ENCODE assay signal across 12 cellular contexts in the genomic region with DNA sequence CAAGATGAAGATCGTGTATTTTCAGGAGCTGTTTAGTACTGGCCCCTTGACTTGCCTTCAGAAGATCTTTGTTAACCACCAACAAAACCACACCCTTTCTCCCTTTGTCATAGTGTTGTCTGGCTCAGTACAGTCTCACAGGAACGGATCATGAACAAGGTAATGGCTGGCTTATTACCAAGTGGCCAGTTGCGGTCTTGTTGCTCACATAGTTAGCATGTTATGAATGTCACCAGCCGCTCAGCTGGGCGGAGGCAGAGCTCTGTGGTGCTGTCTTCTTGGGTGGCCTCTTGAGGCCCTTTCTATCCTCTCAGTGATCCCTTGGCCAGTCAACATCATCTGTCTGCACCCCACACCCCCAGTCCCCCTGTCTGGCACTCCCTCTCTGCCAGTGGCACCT. TPM values are rescaled to one million over a fixed set of nuclear protein-coding genes. Genes with fewer than 3 reads are reported as not detected.
DNase-seq lines count a peak whose midpoint lies in the region; ATAC-seq and TF ChIP-seq lines count a peak whose summit lies in the region.
"Had no signal": no experiment of that assay in that cellular context is flagged by ENCODE, and none has a peak within 500 bp of the region (broad histone marks: within the 10 kb centered on the region; RNA-seq: fewer than 3 reads in every experiment).

No MANE protein-coding gene starts in this region.

- H3K4me1 ChIP-seq in mammary epithelial cell (ENCODE audit: insufficient read depth, low read length): peaks cover 5% of the 10 kb centered on the region
- peaks cover 29% of the 10 kb centered on the region for H3K4me1 ChIP-seq in osteoblast (ENCODE audit: insufficient read depth, low read length)
- H3K4me1 ChIP-seq in mucosa of descending colon (ENCODE audit: low read depth): no peaks in the 10 kb centered on the region
- H3K4me1 ChIP-seq: left ventricle myocardium inferior had no signal

- H3K79me2 ChIP-seq in mammary epithelial cell (ENCODE audit: insufficient read depth, low read length) (no peaks in the 10 kb centered on the region), osteoblast (ENCODE audit: insufficient read depth, low read length) (peaks cover 2% of the 10 kb centered on the region)

- no peaks in the 10 kb centered on the region for H3K9me3 ChIP-seq in mammary epithelial cell (replicated peaks; ENCODE audit: insufficient read depth, low read length)
- no peaks in the 10 kb centered on the region for H3K9me3 ChIP-seq in osteoblast (ENCODE audit: low read depth, low read length)
- no peaks in the 10 kb centered on the region for H3K9me3 ChIP-seq in mucosa of descending colon
- H3K9me3 ChIP-seq: left ventricle myocardium inferior had no signal

- H3K27me3 ChIP-seq in mammary epithelial cell (ENCODE audit: insufficient read depth, low read length): no peaks in the 10 kb centered on the region
- H3K27me3 ChIP-seq in osteoblast (ENCODE audit: insufficient read depth, low read length): no peaks in the 10 kb centered on the region

- H2AFZ ChIP-seq in mammary epithelial cell (ENCODE audit: low read depth, low read length) (no peak overlapping the region), osteoblast (ENCODE audit: low read length) (no peak overlapping the region)

- H3K4me2 ChIP-seq in mammary epithelial cell (ENCODE audit: insufficient read depth, low read depth, low read length): no peak overlapping the region
- H3K4me2 ChIP-seq in osteoblast (ENCODE audit: insufficient read depth, low read length): peak overlapping the region; percentile 20

- H3K4me3 ChIP-seq in mammary epithelial cell (replicated peaks in 1 of 3; ENCODE audit: insufficient read depth in 1 of 3, low read depth in 2 of 3, low read length in 3 of 3): no peak overlapping the region
- H3K4me3 ChIP-seq in osteoblast (ENCODE audit: insufficient read depth, low read length): no peak overlapping the region
- H3K4me3 ChIP-seq in mucosa of descending colon: no peak overlapping the region
- H3K4me3 ChIP-seq: left ventricle myocardium inferior had no signal

- dilution Hi-C loops in mammary epithelial cell (cut with HindIII; ENCODE audit: low sequenced_read_pairs): no loop called here

- intact Hi-C loops in mammary epithelial cell (cut with micrococcal nuclease) (loop anchor here (5.0 kb wide), 1 partner anchor 70 kb away; no protein-coding TSS in a partner anchor), mucosa of descending colon (cut with DNase I, micrococcal nuclease) (no loop called here)

- H3K27ac ChIP-seq in mammary epithelial cell (ENCODE audit: insufficient read depth, low read depth, low read length): no peak overlapping the region
- no peak overlapping the region for H3K27ac ChIP-seq in osteoblast (ENCODE audit: low read depth, low read length)
- no peak overlapping the region for H3K27ac ChIP-seq in caudate nucleus (ENCODE audit: low read depth, low read length)
- H3K27ac ChIP-seq: HL-60, left ventricle myocardium inferior had no signal

- H4K20me1 ChIP-seq in mammary epithelial cell (ENCODE audit: insufficient read depth, low read length) (no peaks in the 10 kb centered on the region), osteoblast (ENCODE audit: insufficient read depth, low read length) (no peaks in the 10 kb centered on the region)

- H3K36me3 ChIP-seq in mammary epithelial cell (ENCODE audit: insufficient read depth, low read length) (no peaks in the 10 kb centered on the region), osteoblast (ENCODE audit: insufficient read depth, low read length) (no peaks in the 10 kb centered on the region), mucosa of descending colon (ENCODE audit: low read depth) (no peaks in the 10 kb centered on the region)
- H3K36me3 ChIP-seq: left ventricle myocardium inferior had no signal

- TF ChIP-seq CTCF in mammary epithelial cell (conservative IDR thresholded peaks at IDR 0.05 in 1 of 2, IDR thresholded peaks at IDR 0.05 in 1 of 2; ENCODE audit: extremely low read depth in 1 of 2, insufficient read depth in 1 of 2, low read depth in 1 of 2, low read length in 2 of 2): no peak
- TF ChIP-seq CTCF in osteoblast (IDR thresholded peaks at IDR 0.05; ENCODE audit: extremely low read depth, low read depth, low read length): no peak
- TF ChIP-seq CTCF in mucosa of descending colon (IDR thresholded peaks at IDR 0.05): no peak

- DNase-seq in DMS79 (lab: John Stamatoyannopoulos, UW): peak; percentile 66
- DNase-seq in LoVo (ENCODE audit: low spot score): peak; percentile 56
- DNase-seq in mammary epithelial cell: peak; percentile 82
- peak; percentile 87 for DNase-seq in osteoblast (ENCODE audit: insufficient read length, low spot score, missing footprints)
- DNase-seq in caudate nucleus (lab: John Stamatoyannopoulos, UW): no peak
- no peak for DNase-seq in pons (ENCODE audit: low spot score)
- no peak for DNase-seq in activated T-cell treated with anti-CD3 and anti-CD28 coated beads, Interleukin-2, amount 50 U/mL, for 1 hour
- DNase-seq in mucosa of descending colon: no peak
- DNase-seq: left ventricle myocardium inferior, NCI-H1930 had no signal

- no peak for ATAC-seq in mucosa of descending colon
- ATAC-seq: HCT116 had no signal

- H3K9ac ChIP-seq in mammary epithelial cell (ENCODE audit: insufficient read depth, low read length): no peak overlapping the region

- 30% methylated on average over 5 of the region's 5 CpGs for WGBS in mammary epithelial cell (ENCODE audit: low coverage, missing lambda C conversion rate)

- BruUV-seq in mammary epithelial cell (replicated peaks; lab: Mats Ljungman, UMichigan): no TSS peak

- CTCF ChIA-PET in mammary epithelial cell (lab: Charles Lee; ENCODE audit: low non-redundant PET): no interaction called here

- in situ Hi-C loops in mammary epithelial cell (cut with MboI; ENCODE audit: low sequenced_read_pairs in 2 of 2): loop anchor here in 1 of 2 donors (10.0 kb wide), 1 partner anchor 217 kb away; no protein-coding TSS in a partner anchor

RNA-seq across cellular contexts. Expression of gene CNIH3, which starts 21.4 kb away (rescaled TPM):
- total RNA-seq in mammary epithelial cell: 1 to 10 TPM in 1 of 2 donors, under 1 TPM in 1; 0.83 to 3.4 TPM
- polyA plus RNA-seq in mammary epithelial cell: 6.4 TPM
- polyA minus RNA-seq in mammary epithelial cell: 33.7 TPM
- 3.6 and 9.7 TPM in 2 replicates for total RNA-seq in osteoblast
- 1 to 10 TPM; 1.0 to 2.5 (median 1.1) TPM for total RNA-seq in mucosa of descending colon

Comparison
In these comparisons a context has a peak if more than half of its experiments do, and no peak if none do; other contexts are left out.
1. DNase-seq: peak in DMS79 (single experiment), LoVo (single experiment), mammary epithelial cell (single experiment) and osteoblast (single experiment); none in caudate nucleus (0 of 61), pons (single experiment), activated T-cell treated with anti-CD3 and anti-CD28 coated beads, Interleukin-2, amount 50 U/mL, for 1 hour (single experiment) and mucosa of descending colon (0 of 3).